Comparison of ENCODE assay signal across 1 cellular context in the genomic region with DNA sequence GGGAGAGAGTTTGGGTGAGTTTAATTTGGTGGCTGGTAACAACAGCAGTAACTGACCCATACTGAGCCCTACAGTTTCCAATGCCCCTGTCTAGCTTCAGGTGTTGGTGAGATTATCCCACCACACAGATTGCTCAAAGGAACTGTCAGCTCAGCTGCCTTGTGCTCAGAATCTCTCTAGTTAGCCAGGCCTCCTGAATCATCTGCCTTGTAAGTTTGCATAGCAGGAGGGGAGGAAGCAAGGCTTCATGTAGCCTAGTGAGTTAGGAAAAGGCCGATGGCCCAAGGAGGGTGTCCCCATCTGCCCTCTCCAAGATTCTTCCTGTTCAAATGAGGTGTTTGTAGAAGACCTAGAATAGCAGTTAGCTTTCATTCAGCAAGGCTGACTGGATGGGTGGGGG.
TF ChIP-seq lines count a peak whose summit lies in the region.

No MANE protein-coding gene starts in this region.

TF ChIP-seq in IMR-90, 13 proteins besides CTCF, POLR2A, EP300 and RAD21:
- TF ChIP-seq CHD1 (IDR thresholded peaks at IDR 0.05; ENCODE audit: low read depth, low read length): no peak
- no peak for TF ChIP-seq RCOR1 (IDR thresholded peaks at IDR 0.05; ENCODE audit: insufficient replicate concordance, low read length)
- TF ChIP-seq MXI1 (IDR thresholded peaks at IDR 0.05; ENCODE audit: borderline replicate concordance, low read depth, low read length): no peak
- TF ChIP-seq RFX5 (IDR thresholded peaks at IDR 0.05; ENCODE audit: low read depth, low read length): no peak
- no peak for TF ChIP-seq CEBPB (IDR thresholded peaks at IDR 0.05; ENCODE audit: low read depth, low read length)
- no peak for TF ChIP-seq BHLHE40 (IDR thresholded peaks at IDR 0.05; ENCODE audit: low read depth, low read length)
- no peak for TF ChIP-seq MAZ (IDR thresholded peaks at IDR 0.05; ENCODE audit: borderline replicate concordance, low read depth, low read length)
- no peak for TF ChIP-seq SMC3 (IDR thresholded peaks at IDR 0.05; ENCODE audit: low read depth, low read length)
- TF ChIP-seq, protein P1, sequence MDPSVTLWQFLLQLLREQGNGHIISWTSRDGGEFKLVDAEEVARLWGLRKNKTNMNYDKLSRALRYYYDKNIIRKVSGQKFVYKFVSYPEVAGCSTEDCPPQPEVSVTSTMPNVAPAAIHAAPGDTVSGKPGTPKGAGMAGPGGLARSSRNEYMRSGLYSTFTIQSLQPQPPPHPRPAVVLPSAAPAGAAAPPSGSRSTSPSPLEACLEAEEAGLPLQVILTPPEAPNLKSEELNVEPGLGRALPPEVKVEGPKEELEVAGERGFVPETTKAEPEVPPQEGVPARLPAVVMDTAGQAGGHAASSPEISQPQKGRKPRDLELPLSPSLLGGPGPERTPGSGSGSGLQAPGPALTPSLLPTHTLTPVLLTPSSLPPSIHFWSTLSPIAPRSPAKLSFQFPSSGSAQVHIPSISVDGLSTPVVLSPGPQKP (IDR thresholded peaks at IDR 0.05; ENCODE audit: borderline replicate concordance, low read depth, low read length): no peak
- TF ChIP-seq MAFK (IDR thresholded peaks at IDR 0.05; ENCODE audit: low read depth, low read length): no peak
